In genomic region chr5:15577831-15578230, GRCh38 we compare ENCODE assay signal across 17 cellular contexts.
A peak's percentile ranks its signal among the peaks of the same experiment; 100 is the strongest.
DNase-seq lines count a peak whose midpoint lies in the region; FAIRE-seq and TF ChIP-seq lines count a peak whose summit lies in the region.
"Had no signal": no experiment of that assay in that cellular context is flagged by ENCODE, and none has a peak within 500 bp of the region (broad histone marks: within the 10 kb centered on the region; RNA-seq: fewer than 3 reads in every experiment).

No MANE protein-coding gene starts in this region.

- H3K9me3 ChIP-seq in cardiac muscle cell (ENCODE audit: low read depth) (no peaks in the 10 kb centered on the region), astrocyte (ENCODE audit: insufficient read depth, low read depth, low read length) (no peaks in the 10 kb centered on the region)
- H3K9me3 ChIP-seq: BLaER1, Caco-2 had no signal

- H4K20me1 ChIP-seq in astrocyte (ENCODE audit: insufficient read depth, low read length) = peaks cover 44% of the 10 kb centered on the region
- H4K20me1 ChIP-seq: BLaER1 had no signal

- no peak overlapping the region for H3K4me2 ChIP-seq in astrocyte (ENCODE audit: low read length)
- H3K4me2 ChIP-seq: BLaER1, GM23338 had no signal

- intact Hi-C loops in cardiac septum (cut with DNase I) = loop anchor here (5.0 kb wide), 1 partner anchor 229 kb away; no protein-coding TSS in a partner anchor

- H3K4me3 Mint-ChIP-seq in astrocyte (ENCODE audit: unreplicated experiment) (no peak overlapping the region), endothelial cell (ENCODE audit: unreplicated experiment) (no peak overlapping the region), nephron (no peak overlapping the region)
- H3K4me3 Mint-ChIP-seq: CD8-positive, alpha-beta memory T cell; GM23338; H9 had no signal

- H3K4me1 Mint-ChIP-seq in astrocyte (ENCODE audit: low read depth, unreplicated experiment) (peaks cover 26% of the 10 kb centered on the region), endothelial cell (ENCODE audit: unreplicated experiment) (peaks cover 19% of the 10 kb centered on the region), nephron (peaks cover 63% of the 10 kb centered on the region)
- H3K4me1 Mint-ChIP-seq: CD8-positive, alpha-beta memory T cell had no signal

- H3K27ac ChIP-seq in cardiac muscle cell = peak overlapping the region; percentile 33
- no peak overlapping the region for H3K27ac ChIP-seq in astrocyte (ENCODE audit: low read depth, low read length)
- H3K27ac ChIP-seq: BLaER1 had no signal

- no peaks in the 10 kb centered on the region for H3K9me3 Mint-ChIP-seq in astrocyte (ENCODE audit: unreplicated experiment)
- H3K9me3 Mint-ChIP-seq in endothelial cell (ENCODE audit: unreplicated experiment) = peaks cover 3% of the 10 kb centered on the region
- H3K9me3 Mint-ChIP-seq in nephron = peaks cover 4% of the 10 kb centered on the region

- H3K27me3 Mint-ChIP-seq in astrocyte (ENCODE audit: low read depth, unreplicated experiment) (no peaks in the 10 kb centered on the region), endothelial cell (ENCODE audit: unreplicated experiment) (no peaks in the 10 kb centered on the region), nephron (ENCODE audit: low read depth) (no peaks in the 10 kb centered on the region)
- H3K27me3 Mint-ChIP-seq: CD8-positive, alpha-beta memory T cell had no signal

- no peak overlapping the region for H2AFZ ChIP-seq in astrocyte (ENCODE audit: low read depth, low read length)
- H2AFZ ChIP-seq: GM23338 had no signal

- DNase-seq in cardiac muscle cell (ENCODE audit: low read depth in 1 of 2, low spot score in 1 of 2) = no peak
- no peak for DNase-seq in cardiac septum (ENCODE audit: low spot score)
- no peak for DNase-seq in astrocyte (ENCODE audit: low read depth)
- DNase-seq in endothelial cell (ENCODE audit: low spot score) = no peak
- no peak for DNase-seq in activated CD8-positive, alpha-beta memory T cell treated with anti-CD3 and anti-CD28 coated beads, Interleukin-2, amount 50 U/mL, for 4 hours
- no peak for DNase-seq in stimulated activated CD4-positive, alpha-beta T cell treated with anti-CD3 and anti-CD28 coated beads, Interleukin-1b, Interleukin-23, amount 100 ng/mL, for 48 hours
- DNase-seq: 8988T; AML-193; Caco-2; CD8-positive, alpha-beta memory T cell; DND-41; GDM1; H9 had no signal

- TF ChIP-seq CTCF in cardiac muscle cell (IDR thresholded peaks at IDR 0.05; ENCODE audit: low read depth, low read length) = no peak
- no peak for TF ChIP-seq CTCF in astrocyte (IDR thresholded peaks at IDR 0.05; ENCODE audit: insufficient read depth, low read depth, low read length)
- TF ChIP-seq CTCF in endothelial cell (IDR thresholded peaks at IDR 0.05; ENCODE audit: unreplicated experiment) = no peak
- no peak for TF ChIP-seq CTCF in nephron (IDR thresholded peaks at IDR 0.05; ENCODE audit: unreplicated experiment in 3 of 3)

- no peaks in the 10 kb centered on the region for H3K27me3 ChIP-seq in cardiac muscle cell
- no peaks in the 10 kb centered on the region for H3K27me3 ChIP-seq in astrocyte (ENCODE audit: insufficient read depth, low read length)
- H3K27me3 ChIP-seq: BLaER1 had no signal

- peak overlapping the region; percentile 4 for H3K27ac Mint-ChIP-seq in astrocyte (ENCODE audit: unreplicated experiment)
- peak overlapping the region; percentile 67 for H3K27ac Mint-ChIP-seq in endothelial cell (ENCODE audit: unreplicated experiment)
- H3K27ac Mint-ChIP-seq in nephron = peak overlapping the region in 2 of 3 experiments; percentile 44 to 57
- H3K27ac Mint-ChIP-seq: CD8-positive, alpha-beta memory T cell; GM23338; H9 had no signal

- H3K36me3 Mint-ChIP-seq in astrocyte (ENCODE audit: low read depth, unreplicated experiment) (peaks cover 16% of the 10 kb centered on the region), endothelial cell (ENCODE audit: low read depth, unreplicated experiment) (peaks cover 26% of the 10 kb centered on the region), nephron (ENCODE audit: low read depth) (peaks cover 33% of the 10 kb centered on the region)
- H3K36me3 Mint-ChIP-seq: CD8-positive, alpha-beta memory T cell had no signal

- peaks cover 19% of the 10 kb centered on the region for H3K4me1 ChIP-seq in cardiac muscle cell (ENCODE audit: low read depth)
- H3K4me1 ChIP-seq in astrocyte (ENCODE audit: insufficient read depth, low read length) = no peaks in the 10 kb centered on the region
- H3K4me1 ChIP-seq: BLaER1, Caco-2 had no signal

- H3K36me3 ChIP-seq in cardiac muscle cell (no peaks in the 10 kb centered on the region), astrocyte (ENCODE audit: insufficient read depth, low read length) (no peaks in the 10 kb centered on the region)
- H3K36me3 ChIP-seq: BLaER1 had no signal

- no peak overlapping the region for H3K9ac ChIP-seq in astrocyte (ENCODE audit: low read length)
- H3K9ac ChIP-seq: BLaER1 had no signal

- FAIRE-seq in astrocyte (lab: Jason Lieb, UNC) = no peak
- FAIRE-seq: GM12892 had no signal

- H3K79me2 ChIP-seq in astrocyte (ENCODE audit: insufficient read depth, low read length) = peaks cover 24% of the 10 kb centered on the region

- H3K4me3 ChIP-seq in cardiac muscle cell (no peak overlapping the region), astrocyte (ENCODE audit: insufficient read depth, low read depth, low read length) (no peak overlapping the region)
- H3K4me3 ChIP-seq: BLaER1, GM23338 had no signal

Comparison
In these comparisons a context has a peak if more than half of its experiments do, and no peak if none do; other contexts are left out.
1. H3K27ac Mint-ChIP-seq: peak in every context shown above with its lines; median percentile 67 in endothelial cell; 50 in nephron; 4 in astrocyte.